In the genomic region with DNA sequence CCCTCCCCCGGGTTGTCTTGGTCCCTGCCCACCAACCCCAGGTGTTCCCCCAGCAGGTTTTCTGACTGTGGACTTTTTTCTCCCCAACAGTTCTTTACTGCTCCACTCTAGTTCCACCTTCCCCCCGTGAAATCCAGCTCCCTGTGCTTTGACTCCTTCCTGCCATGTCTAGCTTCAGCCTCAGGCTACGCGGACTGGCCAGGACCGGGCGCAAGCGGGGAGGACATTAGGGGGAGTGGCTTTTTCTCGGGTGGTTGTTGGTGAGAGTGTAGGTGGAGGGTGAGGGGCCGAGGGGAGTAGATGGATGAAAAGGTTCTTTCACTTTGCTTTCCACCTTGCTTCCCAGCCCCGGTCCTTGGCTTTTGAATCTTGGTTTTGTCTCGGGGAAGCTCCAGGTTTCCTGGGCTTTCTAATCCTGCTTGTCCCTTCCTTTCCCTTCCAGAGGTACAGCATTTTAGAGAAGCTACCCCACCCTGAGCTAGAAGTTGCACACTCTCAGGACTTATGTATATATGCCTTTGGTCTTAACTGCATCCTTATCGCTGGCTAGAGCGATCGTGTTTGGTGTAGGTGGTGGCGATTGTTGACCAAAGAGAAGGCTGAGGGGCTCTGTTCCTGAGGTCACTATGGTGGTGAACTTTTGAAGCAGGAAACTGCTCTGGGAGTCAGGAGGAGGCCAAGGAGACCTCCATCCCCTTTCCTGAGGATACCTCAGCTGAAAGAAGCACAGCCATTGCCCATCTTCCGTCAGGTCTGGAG, we compare ENCODE assay signal across 8 cellular contexts. TPM values are rescaled to one million over a fixed set of nuclear protein-coding genes. Genes with fewer than 3 reads are reported as not detected.
DNase-seq lines count a peak whose midpoint lies in the region; ATAC-seq, FAIRE-seq and TF ChIP-seq lines count a peak whose summit lies in the region.

No MANE protein-coding gene starts in this region.

- H3K14ac ChIP-seq in mesenchymal stem cell (ENCODE audit: low read length in 2 of 2), result no peak overlapping the region

- H3K4me2 ChIP-seq in OCI-LY3 (ENCODE audit: low read length) (peak overlapping the region; percentile 100), mesenchymal stem cell (ENCODE audit: low read length, poor library complexity, severe bottlenecking) (peak overlapping the region; percentile 100)

- peak overlapping the region; percentile 35 to 75 for H3K4ac ChIP-seq in mesenchymal stem cell (ENCODE audit: low read depth in 1 of 2, low read length in 2 of 2)

- peak; percentile 15 for ATAC-seq in GM19438 (IDR thresholded peaks at IDR 0.05; ENCODE audit: low read depth, unreplicated experiment)

- H3K4me1 ChIP-seq in OCI-LY3 (ENCODE audit: low read length) (peaks cover 17% of the 10 kb centered on the region), mesenchymal stem cell (ENCODE audit: control insufficient read depth, insufficient read depth, low read depth, low read length) (peaks cover 15% of the 10 kb centered on the region)

- peaks cover 17% of the 10 kb centered on the region for H3K79me2 ChIP-seq in OCI-LY3 (ENCODE audit: low read length)

- H3K9me3 ChIP-seq in OCI-LY3 (ENCODE audit: insufficient read depth, low read length), result no peaks in the 10 kb centered on the region
- H3K9me3 ChIP-seq in mesenchymal stem cell (ENCODE audit: control insufficient read depth, low read length), result no peaks in the 10 kb centered on the region

- DNase-seq in Ammon's horn (ENCODE audit: low spot score) (peak; percentile 29), dorsolateral prefrontal cortex (peak in 1 of 10 donors; percentile 41), mesenchymal stem cell (peak; percentile 49), ureter (ENCODE audit: low spot score) (peak; percentile 53), NCI-H2081 (lab: John Stamatoyannopoulos, UW) (no peak), urothelium cell line (ENCODE audit: low spot score) (no peak)

- peak overlapping the region; percentile 83 to 92 for H3K18ac ChIP-seq in mesenchymal stem cell (ENCODE audit: low read depth in 1 of 2, low read length in 2 of 2)

- H2AK5ac ChIP-seq in mesenchymal stem cell (ENCODE audit: low read length, severe bottlenecking), result no peak overlapping the region

- H3K27ac ChIP-seq in OCI-LY3 (ENCODE audit: low read length) (no peak overlapping the region), dorsolateral prefrontal cortex (peak overlapping the region in 57 of 59 donors; percentile 7 to 92 (median 82)), mesenchymal stem cell (ENCODE audit: low read length, poor library complexity, severe bottlenecking) (no peak overlapping the region)

- H3K27me3 ChIP-seq in OCI-LY3 (ENCODE audit: low read depth, low read length) (peaks cover 14% of the 10 kb centered on the region), dorsolateral prefrontal cortex (no peaks in the 10 kb centered on the region), mesenchymal stem cell (ENCODE audit: control insufficient read depth in 1 of 2, insufficient read depth in 1 of 2, low read length in 2 of 2) (peaks cover 15 to 45% of the 10 kb centered on the region in 2 experiments)

- peak overlapping the region; percentile 80 for H2BK5ac ChIP-seq in mesenchymal stem cell (ENCODE audit: low read depth, low read length, poor library complexity, severe bottlenecking)

- H4K91ac ChIP-seq in mesenchymal stem cell (ENCODE audit: low read length), result no peak overlapping the region

- peak overlapping the region; percentile 74 for H3K9ac ChIP-seq in OCI-LY3 (ENCODE audit: low read length)
- peak overlapping the region; percentile 79 for H3K9ac ChIP-seq in mesenchymal stem cell (ENCODE audit: low read length)

- H2BK120ac ChIP-seq in mesenchymal stem cell (ENCODE audit: low read depth, low read length), result peak overlapping the region; percentile 19

- no peak overlapping the region for H3K23ac ChIP-seq in mesenchymal stem cell (ENCODE audit: low read length in 2 of 2)

- H3K79me1 ChIP-seq in mesenchymal stem cell (replicated peaks; ENCODE audit: low read length, poor library complexity, severe bottlenecking), result peaks cover 33% of the 10 kb centered on the region

- TF ChIP-seq CTCF in OCI-LY3 (IDR thresholded peaks at IDR 0.05; ENCODE audit: low read depth, low read length) (no peak), dorsolateral prefrontal cortex (IDR thresholded peaks at IDR 0.05 in 54 of 56, conservative IDR thresholded peaks at IDR 0.05 in 2 of 56; ENCODE audit: low read depth in 1 of 56, partially characterized antibody in 56 of 56) (no peak)

- peak overlapping the region; percentile 69 for H2BK15ac ChIP-seq in mesenchymal stem cell (ENCODE audit: low read depth, poor library complexity, severe bottlenecking)

- H2AFZ ChIP-seq in OCI-LY3 (ENCODE audit: low read depth, low read length) (peak overlapping the region; percentile 92; the same call in 1 of the 2 replicates), mesenchymal stem cell (ENCODE audit: low read depth, low read length) (peak overlapping the region; percentile 75)

- H2BK12ac ChIP-seq in mesenchymal stem cell (ENCODE audit: low read length in 2 of 2), result peak overlapping the region; percentile 57 to 66

- H4K8ac ChIP-seq in mesenchymal stem cell (ENCODE audit: low read length), result peak overlapping the region; percentile 97

- H3K4me3 ChIP-seq in OCI-LY3 (ENCODE audit: low read length), result peak overlapping the region; percentile 99
- H3K4me3 ChIP-seq in dorsolateral prefrontal cortex, result peak overlapping the region; percentile 58 to 100 (median 93)
- peak overlapping the region; percentile 85 to 97 for H3K4me3 ChIP-seq in mesenchymal stem cell (ENCODE audit: insufficient read depth in 1 of 2, low read depth in 1 of 2, low read length in 2 of 2)

- no peaks in the 10 kb centered on the region for H4K20me1 ChIP-seq in OCI-LY3 (ENCODE audit: insufficient read depth, low read length)

- intact Hi-C loops in dorsolateral prefrontal cortex (cut with DNase I), result loop anchor here (1.0 to 5.0 kb wide), 3 partner anchors 45 to 102 kb away; a partner anchor contains a TSS

- H3K36me3 ChIP-seq in OCI-LY3 (replicated peaks; ENCODE audit: low read depth, low read length) (no peaks in the 10 kb centered on the region), mesenchymal stem cell (ENCODE audit: control insufficient read depth in 1 of 2, insufficient read depth in 2 of 2, low read depth in 1 of 2, low read length in 2 of 2) (peaks cover 2 to 14% of the 10 kb centered on the region in 2 experiments)

- no peak for FAIRE-seq in urothelium cell line (lab: Jason Lieb, UNC)

- 32% methylated on average over 14 of the region's 16 CpGs for WGBS in mesenchymal stem cell

RNA-seq across cellular contexts. Expression of a gene that starts 0.8 kb away (rescaled TPM):
- 100 to 1,000 TPM in 2 of 120 experiments, 10 to 100 TPM in 118; 37.9 to 103 (median 73.9) TPM for total RNA-seq in dorsolateral prefrontal cortex
- 15.5 TPM for polyA plus RNA-seq in mesenchymal stem cell (2013, experiment 1 of 2)
- 15.4 TPM for polyA plus RNA-seq in mesenchymal stem cell (2013, experiment 2 of 2)
- 48.0 TPM for total RNA-seq in ureter

RNA-seq across cellular contexts. Expression of a gene that starts 12.9 kb away (rescaled TPM):
- total RNA-seq in dorsolateral prefrontal cortex, result 100 to 1,000 TPM in 112 of 120 experiments, 10 to 100 TPM in 8; 85.9 to 178 (median 123) TPM
- polyA plus RNA-seq in mesenchymal stem cell (2013, experiment 1 of 2), result 27.2 TPM
- polyA plus RNA-seq in mesenchymal stem cell (2013, experiment 2 of 2), result 26.4 TPM
- total RNA-seq in ureter, result 40.0 TPM

RNA-seq across cellular contexts. Expression of a gene that starts 19.5 kb away (rescaled TPM):
- 100 to 1,000 TPM in 54 of 120 experiments, 10 to 100 TPM in 66; 29.1 to 145 (median 96.5) TPM for total RNA-seq in dorsolateral prefrontal cortex
- 6.7 TPM for polyA plus RNA-seq in mesenchymal stem cell (2013, experiment 1 of 2)
- polyA plus RNA-seq in mesenchymal stem cell (2013, experiment 2 of 2), result 5.9 TPM
- 41.5 TPM for total RNA-seq in ureter

RNA-seq across cellular contexts. Expression of a gene that starts 41.3 kb away (rescaled TPM):
- total RNA-seq in dorsolateral prefrontal cortex, result 100 to 1,000 TPM in 16 of 120 experiments, 10 to 100 TPM in 104; 23.9 to 123 (median 85.1) TPM
- 0.77 TPM for polyA plus RNA-seq in mesenchymal stem cell (2013, experiment 1 of 2)
- 0.96 TPM for polyA plus RNA-seq in mesenchymal stem cell (2013, experiment 2 of 2)
- total RNA-seq in ureter, result 3.3 TPM

RNA-seq across cellular contexts. Expression of a gene that starts 41.9 kb away (rescaled TPM):
- total RNA-seq in dorsolateral prefrontal cortex (1,000 to 10,000 TPM in 27 of 120 experiments, 100 to 1,000 TPM in 93; 272 to 2,157 (median 860) TPM), ureter (0.99 TPM)
- polyA plus RNA-seq in mesenchymal stem cell (2013, experiment 1 of 2), result 0.26 TPM
- 0.22 TPM for polyA plus RNA-seq in mesenchymal stem cell (2013, experiment 2 of 2)

Comparison
In these comparisons a context has a peak if more than half of its experiments do, and no peak if none do; other contexts are left out.
1. DNase-seq: peak in Ammon's horn (single experiment), mesenchymal stem cell (single experiment) and ureter (single experiment); none in NCI-H2081 (0 of 2) and urothelium cell line (single experiment).
2. H3K27ac ChIP-seq: peak in dorsolateral prefrontal cortex (57 of 59); none in OCI-LY3 (single experiment) and mesenchymal stem cell (single experiment).
3. Peak in every context shown above with its lines, with median percentiles within 50 percentile points of each other: H3K4me3 ChIP-seq.